8 cellular contexts compared by ENCODE assay signal in the genomic region with DNA sequence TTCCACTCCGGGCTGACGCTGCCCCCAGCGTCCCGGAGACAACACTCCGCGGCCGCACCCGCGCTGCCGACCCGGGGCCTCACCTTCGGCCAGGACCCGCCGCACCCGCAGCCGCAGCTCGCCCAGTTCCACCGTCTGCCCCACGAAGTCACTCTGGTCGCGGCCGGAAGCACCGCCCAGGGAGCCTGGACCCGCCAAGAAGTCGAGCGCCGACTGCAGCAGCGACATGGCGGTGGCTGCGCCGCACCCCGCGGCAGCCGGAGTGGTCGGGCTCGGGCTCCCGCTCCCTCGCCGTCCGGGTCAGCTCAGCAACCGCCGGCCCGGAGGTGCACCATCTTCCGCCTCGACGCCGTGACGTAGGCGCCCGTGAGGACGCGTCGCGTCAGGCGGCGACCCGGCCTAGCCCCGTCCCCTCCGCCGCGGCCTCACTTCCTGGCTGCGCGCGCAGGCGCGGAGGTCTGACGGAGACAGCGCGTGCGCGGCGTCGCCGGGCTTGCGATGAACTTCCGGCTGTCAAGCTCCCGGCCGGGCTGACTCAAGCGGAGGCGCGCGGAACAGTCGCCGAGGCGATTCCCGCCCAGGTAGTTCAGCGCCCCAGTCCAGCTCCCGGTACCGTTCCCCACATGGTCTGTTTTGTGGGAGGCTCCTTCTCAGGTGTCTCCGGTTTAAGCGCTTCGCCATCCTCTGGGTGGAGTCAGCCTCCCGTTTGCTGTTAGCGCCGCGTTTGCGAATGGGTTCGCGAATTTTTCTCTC. TPM values are rescaled to one million over a fixed set of nuclear protein-coding genes. Genes with fewer than 3 reads are reported as not detected.
DNase-seq lines count a peak whose midpoint lies in the region; ATAC-seq and TF ChIP-seq lines count a peak whose summit lies in the region.

GAK (minus strand) TSS at position 357 of the 753 bp plus-strand sequence; CDS start at position 228, 129 bp downstream.
TMEM175 (plus strand) TSS at position 501 of the 753 bp plus-strand sequence. CDS start 15,280 bp downstream, outside the sequence.

- no peak for TF ChIP-seq EP300 in suprapubic skin (IDR thresholded peaks at IDR 0.05)

- peak within 1 kb of the TSS; percentile 92 for H3K27ac ChIP-seq in suprapubic skin

- no peaks in the 10 kb centered on the region for H3K9me3 Mint-ChIP-seq in activated naive CD4-positive, alpha-beta T cell treated with anti-CD3 and anti-CD28 coated beads, Interleukin-2, amount 50 U/mL, for 72 hours

- no peaks in the 10 kb centered on the region for H3K9me3 ChIP-seq in suprapubic skin

- peak within 1 kb of the TSS; percentile 96 to 97 for H3K27ac Mint-ChIP-seq in activated naive CD4-positive, alpha-beta T cell treated with anti-CD3 and anti-CD28 coated beads, Interleukin-2, amount 50 U/mL, for 72 hours

- WGBS in suprapubic skin, result 0% methylated on average over 25 of the region's 99 CpGs

- peak within 1 kb of the TSS; percentile 96 for H3K4me3 ChIP-seq in suprapubic skin

- DNase-seq in GM10266 (ENCODE audit: extremely low spot score) (peak; percentile 98), NCI-H1092 treated with DMSO at 0.1 percent for 48 hours (lab: John Stamatoyannopoulos, UW) (peak; percentile 91), SKM-1 (lab: John Stamatoyannopoulos, UW; ENCODE audit: unreplicated experiment) (peak; percentile 96), glomerular endothelial cell (ENCODE audit: extremely low read depth, low read depth, low spot score) (peak; percentile 65), occipital lobe (lab: John Stamatoyannopoulos, UW) (peak; percentile 85), suprapubic skin (ENCODE audit: low spot score in 2 of 2) (peak; percentile 96 to 97)
- peak; percentile 98 to 99 for DNase-seq in activated naive CD4-positive, alpha-beta T cell treated with anti-CD3 and anti-CD28 coated beads, Interleukin-2, amount 50 U/mL, for 72 hours (ENCODE audit: low spot score in 2 of 2)

- TF ChIP-seq CTCF in GM10266 (IDR thresholded peaks at IDR 0.05; ENCODE audit: control insufficient read depth, insufficient read depth, low read depth, missing control alignments) (no peak), suprapubic skin (IDR thresholded peaks at IDR 0.05) (no peak)

- H3K4me1 ChIP-seq in suprapubic skin, result peaks cover 50% of the 10 kb centered on the region

- TF ChIP-seq POLR2A in suprapubic skin (IDR thresholded peaks at IDR 0.05), result peak in 1 of 2 donors; percentile 60

- no peaks in the 10 kb centered on the region for H3K27me3 ChIP-seq in suprapubic skin

- peaks cover 16 to 17% of the 10 kb centered on the region in 2 donors for H3K36me3 Mint-ChIP-seq in activated naive CD4-positive, alpha-beta T cell treated with anti-CD3 and anti-CD28 coated beads, Interleukin-2, amount 50 U/mL, for 72 hours

- ATAC-seq in HG02623 (IDR thresholded peaks at IDR 0.05; ENCODE audit: unreplicated experiment), result peak; percentile 91
- ATAC-seq in activated naive CD4-positive, alpha-beta T cell treated with anti-CD3 and anti-CD28 coated beads, Interleukin-2, amount 50 U/mL, for 72 hours, result peak; percentile 97 to 99

- no peaks in the 10 kb centered on the region for H3K36me3 ChIP-seq in suprapubic skin

RNA-seq across cellular contexts. Expression of gene GAK, which starts in this region (rescaled TPM):
- 100 to 1,000 TPM; 124 to 171 TPM for total RNA-seq in activated naive CD4-positive, alpha-beta T cell treated with anti-CD3 and anti-CD28 coated beads, Interleukin-2, amount 50 U/mL, for 72 hours
- total RNA-seq in glomerular endothelial cell (128 and 176 TPM in 2 replicates), occipital lobe (45.2 TPM), suprapubic skin (100 to 1,000 TPM; 108 to 166 (median 132) TPM)

RNA-seq across cellular contexts. Expression of gene TMEM175, which starts in this region (rescaled TPM):
- total RNA-seq in activated naive CD4-positive, alpha-beta T cell treated with anti-CD3 and anti-CD28 coated beads, Interleukin-2, amount 50 U/mL, for 72 hours, result 10 to 100 TPM; 12.1 to 13.9 TPM
- total RNA-seq in glomerular endothelial cell (20.2 and 29.3 TPM in 2 replicates), occipital lobe (30.3 TPM), suprapubic skin (10 to 100 TPM; 41.1 to 98.3 (median 65.3) TPM)

Comparison
In these comparisons a context has a peak if more than half of its experiments do, and no peak if none do; other contexts are left out.
1. Peak in every context shown above with its lines: DNase-seq, ATAC-seq, H3K4me3 ChIP-seq and H3K27ac ChIP-seq.